1 cellular context compared by ENCODE assay signal in the genomic region with DNA sequence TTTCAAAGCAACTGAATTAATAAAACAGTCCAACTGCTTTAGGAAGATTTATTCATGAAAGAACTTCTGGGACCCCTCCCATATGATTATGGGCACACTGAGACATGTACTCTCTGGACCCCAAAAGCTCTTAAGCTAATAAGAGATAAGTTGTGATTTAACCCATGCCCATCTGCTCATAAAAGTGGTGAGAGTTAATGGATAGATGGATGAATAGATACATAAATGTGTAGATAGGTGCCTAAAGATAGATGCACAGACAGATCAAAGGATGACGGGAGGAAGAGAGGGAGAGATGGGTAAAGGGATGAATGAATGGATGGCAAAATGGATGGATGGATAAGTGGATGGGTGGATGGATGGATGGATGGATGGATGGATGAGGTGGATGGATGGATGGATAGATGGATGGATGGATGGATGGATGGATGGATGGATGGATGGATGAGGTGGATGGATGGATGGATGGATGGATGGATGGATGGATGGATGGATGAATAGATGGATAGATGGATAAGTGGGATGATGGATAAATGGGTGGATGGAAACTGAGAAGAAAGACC.
TF ChIP-seq lines count a peak whose summit lies in the region.

No MANE protein-coding gene starts in this region.

TF ChIP-seq in HepG2, 621 proteins besides CTCF, POLR2A, EP300 and RAD21:
- TF ChIP-seq, protein P1, sequence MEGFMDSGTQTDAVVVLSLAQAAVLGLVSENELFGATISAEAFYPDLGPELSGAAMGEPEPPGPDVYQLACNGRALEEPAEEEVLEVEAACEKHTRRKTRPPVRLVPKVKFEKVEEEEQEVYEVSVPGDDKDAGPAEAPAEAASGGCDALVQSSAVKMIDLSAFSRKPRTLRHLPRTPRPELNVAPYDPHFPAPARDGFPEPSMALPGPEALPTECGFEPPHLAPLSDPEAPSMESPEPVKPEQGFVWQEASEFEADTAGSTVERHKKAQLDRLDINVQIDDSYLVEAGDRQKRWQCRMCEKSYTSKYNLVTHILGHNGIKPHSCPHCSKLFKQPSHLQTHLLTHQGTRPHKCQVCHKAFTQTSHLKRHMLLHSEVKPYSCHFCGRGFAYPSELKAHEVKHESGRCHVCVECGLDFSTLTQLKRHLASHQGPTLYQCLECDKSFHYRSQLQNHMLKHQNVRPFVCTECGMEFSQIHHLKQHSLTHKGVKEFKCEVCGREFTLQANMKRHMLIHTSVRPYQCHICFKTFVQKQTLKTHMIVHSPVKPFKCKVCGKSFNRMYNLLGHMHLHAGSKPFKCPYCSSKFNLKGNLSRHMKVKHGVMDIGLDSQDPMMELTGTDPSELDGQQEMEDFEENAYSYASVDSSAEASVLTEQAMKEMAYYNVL (CRISPR knock-in tag; IDR thresholded peaks at IDR 0.05; ENCODE audit: borderline replicate concordance), result 0 out of 2 replicates have a peak, but pooled peaks have one; percentile 51
- TF ChIP-seq ZNF343 (CRISPR knock-in tag; IDR thresholded peaks at IDR 0.05), result no peak
